In genomic region chr15:62071711-62072308, GRCh38 we compare ENCODE assay signal across 8 cellular contexts. TPM values are rescaled to one million over a fixed set of nuclear protein-coding genes. Genes with fewer than 3 reads are reported as not detected.
DNase-seq lines count a peak whose midpoint lies in the region; ATAC-seq, FAIRE-seq and TF ChIP-seq lines count a peak whose summit lies in the region.

No MANE protein-coding gene starts in this region.

- H3F3A ChIP-seq in PC-3 (ENCODE audit: low read length, unreplicated experiment) = peaks cover 5% of the 10 kb centered on the region

- DNase-seq in AG09309 (ENCODE audit: low read depth) (no peak), GM19239 (ENCODE audit: insufficient read length, low spot score) (peak; percentile 21), PC-3 (peak; percentile 60), epithelial cell of proximal tubule (ENCODE audit: low read depth) (no peak), psoas muscle (no peak), HK-2 (ENCODE audit: unreplicated experiment) (no peak), mesenteric fat pad (ENCODE audit: low spot score) (no peak)

- no TSS peak for BruUV-seq in PC-3 (replicated peaks; lab: Mats Ljungman, UMichigan)

- intact Hi-C loops in PC-3 (cut with micrococcal nuclease) (loop anchor here (1.0 to 5.0 kb wide), 4 partner anchors 50 to 235 kb away; no protein-coding TSS in a partner anchor), psoas muscle (cut with DNase I) (loop anchor here (5.0 to 10.0 kb wide), 3 partner anchors 183 to 235 kb away; no protein-coding TSS in a partner anchor)

- ATAC-seq in PC-3 = no peak
- peak in 1 of 4 donors; percentile 42 for ATAC-seq in psoas muscle
- no peak for ATAC-seq in HG02885 (IDR thresholded peaks at IDR 0.05; ENCODE audit: poor library complexity, unreplicated experiment)

- no peak overlapping the region for H2AFZ ChIP-seq in PC-3 (ENCODE audit: low read length)

- no peak overlapping the region for H3K4me3 ChIP-seq in AG09309 (ENCODE audit: control insufficient read depth, low read depth, low read length)
- no peak overlapping the region for H3K4me3 ChIP-seq in PC-3 (ENCODE audit: low read length)
- no peak overlapping the region for H3K4me3 ChIP-seq in epithelial cell of proximal tubule (ENCODE audit: low read depth, low read length)
- H3K4me3 ChIP-seq in psoas muscle = no peak overlapping the region

- no peak overlapping the region for H3K27ac ChIP-seq in PC-3 (ENCODE audit: low read length)
- no peak overlapping the region for H3K27ac ChIP-seq in psoas muscle

- POLR2A ChIA-PET in PC-3 (lab: Charles Lee; ENCODE audit: unreplicated experiment) = no interaction called here

- no peaks in the 10 kb centered on the region for H3K9me2 ChIP-seq in PC-3 (replicated peaks; ENCODE audit: low read length)

- H3K4me1 ChIP-seq in PC-3 (ENCODE audit: insufficient read depth, low read length) (peaks cover 25% of the 10 kb centered on the region), psoas muscle (peaks cover 7% of the 10 kb centered on the region)

- peak; percentile 49 for TF ChIP-seq CTCF in AG09309 (IDR thresholded peaks at IDR 0.05; ENCODE audit: control insufficient read depth, insufficient read depth, low read depth, low read length, missing control alignments)
- peak; percentile 72 for TF ChIP-seq CTCF in PC-3 (conservative IDR thresholded peaks at IDR 0.05; ENCODE audit: low read depth, low read length)
- TF ChIP-seq CTCF in epithelial cell of proximal tubule (conservative IDR thresholded peaks at IDR 0.05; ENCODE audit: low read depth, low read length) = peak; percentile 68
- peak; percentile 74 for TF ChIP-seq CTCF in psoas muscle (IDR thresholded peaks at IDR 0.05)

- H3K36me3 ChIP-seq in PC-3 (ENCODE audit: low read depth, low read length) (no peaks in the 10 kb centered on the region), psoas muscle (ENCODE audit: insufficient read depth in 1 of 2, low read depth in 1 of 2) (no peaks in the 10 kb centered on the region)

- no peak overlapping the region for H3K4me2 ChIP-seq in PC-3 (ENCODE audit: low read length)

- FAIRE-seq in GM19239 (lab: Jason Lieb, UNC) = peak; percentile 4

- CTCF ChIA-PET in PC-3 (lab: Charles Lee) = no interaction called here

- no peak overlapping the region for H3K9ac ChIP-seq in PC-3 (ENCODE audit: low read length)

- H3K79me2 ChIP-seq in PC-3 (ENCODE audit: low read length) = no peaks in the 10 kb centered on the region

- H3K9me3 ChIP-seq in PC-3 (ENCODE audit: low read length) (no peaks in the 10 kb centered on the region), psoas muscle (no peaks in the 10 kb centered on the region)

- H4K20me1 ChIP-seq in PC-3 (ENCODE audit: low read length) = no peaks in the 10 kb centered on the region

- H3K27me3 ChIP-seq in PC-3 (ENCODE audit: low read length) = peaks cover 7% of the 10 kb centered on the region
- peaks cover 0 to 6% (median 2%) of the 10 kb centered on the region in 3 donors for H3K27me3 ChIP-seq in psoas muscle (ENCODE audit: insufficient read depth in 3 of 3, low read length in 2 of 3)

RNA-seq across cellular contexts. Expression of gene C2CD4A, which starts 5.0 kb away (rescaled TPM):
- total RNA-seq in PC-3 (2014; rRNA removed) (0.11 and 0.52 TPM in 2 replicates), epithelial cell of proximal tubule (0.07 and 0.35 TPM in 2 replicates), psoas muscle (1 to 10 TPM in 1 of 4 donors, under 1 TPM in 3; 0.09 to 2.3 (median 0.45) TPM), mesenteric fat pad (not detected)
- 1 to 10 TPM in 1 of 3 donors, under 1 TPM in 2; 0.04 to 6.7 (median 0.19) TPM for polyA plus RNA-seq in psoas muscle

RNA-seq across cellular contexts. Expression of gene VPS13C, which starts 11.6 kb away (rescaled TPM):
- total RNA-seq in PC-3 (2014; rRNA removed) (11.3 and 11.4 TPM in 2 replicates), epithelial cell of proximal tubule (14.7 and 30.2 TPM in 2 replicates), psoas muscle (10 to 100 TPM; 24.8 to 34.1 (median 30.6) TPM), mesenteric fat pad (66.7 TPM)
- 1 to 10 TPM; 7.1 to 9.8 (median 8.0) TPM for polyA plus RNA-seq in psoas muscle

Comparison
In these comparisons a context has a peak if more than half of its experiments do, and no peak if none do; other contexts are left out.
1. DNase-seq: peak in GM19239 (single experiment) and PC-3 (single experiment); none in AG09309 (single experiment), epithelial cell of proximal tubule (single experiment), psoas muscle (0 of 2), HK-2 (single experiment) and mesenteric fat pad (single experiment).
2. Peak in every context shown above with its lines, with median percentiles within 50 percentile points of each other: CTCF ChIP-seq.